29 cellular contexts compared by ENCODE assay signal in genomic region chr12:104707179-104707578, GRCh38.
A peak's percentile ranks its signal among the peaks of the same experiment; 100 is the strongest.
DNase-seq lines count a peak whose midpoint lies in the region; ATAC-seq and TF ChIP-seq lines count a peak whose summit lies in the region.
"Had no signal": no experiment of that assay in that cellular context is flagged by ENCODE, and none has a peak within 500 bp of the region (broad histone marks: within the 10 kb centered on the region; RNA-seq: fewer than 3 reads in every experiment).

No MANE protein-coding gene starts in this region.

- ATAC-seq in GM18519 (IDR thresholded peaks at IDR 0.05; ENCODE audit: low FRiP score, unreplicated experiment), result no peak
- no peak for ATAC-seq in left ventricle myocardium superior
- ATAC-seq: gastrocnemius medialis, left cardiac atrium, sciatic nerve had no signal

- peaks cover 60% of the 10 kb centered on the region for H3K4me1 Mint-ChIP-seq in activated T-cell treated with anti-CD3 and anti-CD28 coated beads, Interleukin-2, amount 50 U/mL, for 24 hours (ENCODE audit: low read depth)
- H3K4me1 Mint-ChIP-seq in HFFc6 (ENCODE audit: low read depth), result peaks cover 63% of the 10 kb centered on the region

- in situ Hi-C loops in brain microvascular endothelial cell (cut with HindIII; ENCODE audit: low pct_ligation_motif_present, low sequenced_read_pairs), result no loop called here

- TF ChIP-seq CTCF in HFFc6 (IDR thresholded peaks at IDR 0.05), result no peak
- TF ChIP-seq CTCF in brain microvascular endothelial cell (IDR thresholded peaks at IDR 0.05; ENCODE audit: low read depth, low read length, missing control alignments), result no peak
- no peak for TF ChIP-seq CTCF in neutrophil (IDR thresholded peaks at IDR 0.05)
- no peak for TF ChIP-seq CTCF in vagina (IDR thresholded peaks at IDR 0.05)

- H3K4me1 ChIP-seq in neutrophil (ENCODE audit: control insufficient read depth in 1 of 2, insufficient read depth in 1 of 2, low read depth in 1 of 2, low read length in 1 of 2), result no peaks in the 10 kb centered on the region
- H3K4me1 ChIP-seq in vagina, result peaks cover 21% of the 10 kb centered on the region
- H3K4me1 ChIP-seq: gastrocnemius medialis had no signal

- H3K27me3 ChIP-seq in brain microvascular endothelial cell (replicated peaks) (no peaks in the 10 kb centered on the region), neutrophil (no peaks in the 10 kb centered on the region), vagina (no peaks in the 10 kb centered on the region)
- H3K27me3 ChIP-seq: breast epithelium, esophagus muscularis mucosa, gastrocnemius medialis, hepatocyte, neural progenitor cell, thyroid gland had no signal

- H3K9me3 ChIP-seq in neutrophil (no peaks in the 10 kb centered on the region), vagina (no peaks in the 10 kb centered on the region)
- H3K9me3 ChIP-seq: breast epithelium, esophagus muscularis mucosa, gastrocnemius medialis, thyroid gland had no signal

- H3K27ac ChIP-seq in brain microvascular endothelial cell, result peak overlapping the region; percentile 5
- peak overlapping the region; percentile 4 for H3K27ac ChIP-seq in neutrophil
- no peak overlapping the region for H3K27ac ChIP-seq in vagina
- H3K27ac ChIP-seq: breast epithelium, esophagus muscularis mucosa, gastrocnemius medialis, hepatocyte, neural progenitor cell, thyroid gland had no signal

- H3K27me3 Mint-ChIP-seq in activated T-cell treated with anti-CD3 and anti-CD28 coated beads, Interleukin-2, amount 50 U/mL, for 24 hours, result no peaks in the 10 kb centered on the region
- peaks cover 6% of the 10 kb centered on the region for H3K27me3 Mint-ChIP-seq in HFFc6 (ENCODE audit: insufficient read depth)

- peak overlapping the region; percentile 58 for H3K27ac Mint-ChIP-seq in activated T-cell treated with anti-CD3 and anti-CD28 coated beads, Interleukin-2, amount 50 U/mL, for 24 hours
- H3K27ac Mint-ChIP-seq in HFFc6, result peak overlapping the region; percentile 22; the same call in 1 of the 2 replicates
- H3K27ac Mint-ChIP-seq: neural progenitor cell, progenitor cell of endocrine pancreas had no signal

- no peaks in the 10 kb centered on the region for H3K9me3 Mint-ChIP-seq in activated T-cell treated with anti-CD3 and anti-CD28 coated beads, Interleukin-2, amount 50 U/mL, for 24 hours
- no peaks in the 10 kb centered on the region for H3K9me3 Mint-ChIP-seq in HFFc6
- H3K9me3 Mint-ChIP-seq: H9, neural progenitor cell had no signal

- H3K4me3 ChIP-seq in brain microvascular endothelial cell (ENCODE audit: low read depth, low read length), result no peak overlapping the region
- no peak overlapping the region for H3K4me3 ChIP-seq in neutrophil (ENCODE audit: low read depth in 1 of 2, low read length in 1 of 2)
- no peak overlapping the region for H3K4me3 ChIP-seq in vagina
- H3K4me3 ChIP-seq: breast epithelium, esophagus muscularis mucosa, gastrocnemius medialis, hepatocyte, neural progenitor cell, thyroid gland had no signal

- no peak for DNase-seq in activated T-cell treated with anti-CD3 and anti-CD28 coated beads, Interleukin-2, amount 50 U/mL, for 24 hours
- no peak for DNase-seq in activated T-cell treated with anti-CD3 and anti-CD28 coated beads, Interleukin-2, amount 50 U/mL, for 1 hour
- no peak for DNase-seq in HFFc6
- DNase-seq in brain microvascular endothelial cell, result no peak
- DNase-seq in vagina (ENCODE audit: extremely low spot score in 2 of 2), result no peak
- no peak for DNase-seq in left ventricle myocardium superior
- DNase-seq: activated CD4-positive, alpha-beta T cell treated with anti-CD3 and anti-CD28 coated beads, Interleukin-2, amount 50 U/mL, for 4 hours; activated gamma-delta T cell treated with Interleukin-2 at 50 U/mL for 16 hours; AML-193; gastrocnemius medialis; H9; KBM-7; left cardiac atrium; mammary epithelial cell; NCI-H2029 treated with DMSO at 0.1 percent for 48 hours; NCI-H526 treated with DMSO at 0.1 percent for 48 hours; Right ventricle myocardium superior; stimulated activated CD4-positive, alpha-beta T cell treated with anti-CD3 and anti-CD28 coated beads, Interleukin-4, amount 100 ng/mL, for 4 hours; stimulated activated naive CD4-positive, alpha-beta T cell; SW 1271; thyroid gland had no signal

- H3K36me3 Mint-ChIP-seq in activated T-cell treated with anti-CD3 and anti-CD28 coated beads, Interleukin-2, amount 50 U/mL, for 24 hours (ENCODE audit: low read depth), result peaks cover 10% of the 10 kb centered on the region
- H3K36me3 Mint-ChIP-seq in HFFc6 (ENCODE audit: low read depth), result no peaks in the 10 kb centered on the region
- H3K36me3 Mint-ChIP-seq: neural progenitor cell had no signal

- intact Hi-C loops in vagina (cut with DNase I), result no loop called here
- intact Hi-C loops in left ventricle myocardium superior (cut with micrococcal nuclease), result no loop called here

- no peak overlapping the region for H3K4me3 Mint-ChIP-seq in activated T-cell treated with anti-CD3 and anti-CD28 coated beads, Interleukin-2, amount 50 U/mL, for 24 hours
- H3K4me3 Mint-ChIP-seq in HFFc6, result peak overlapping the region; percentile 30; the same call in 1 of the 2 replicates
- H3K4me3 Mint-ChIP-seq: H9, neural progenitor cell had no signal

- no peak for TF ChIP-seq POLR2A in vagina (IDR thresholded peaks at IDR 0.05)

- H3K36me3 ChIP-seq in brain microvascular endothelial cell (replicated peaks), result peaks cover 4% of the 10 kb centered on the region
- H3K36me3 ChIP-seq in neutrophil, result peaks cover 16% of the 10 kb centered on the region
- H3K36me3 ChIP-seq in vagina, result no peaks in the 10 kb centered on the region
- H3K36me3 ChIP-seq: breast epithelium, esophagus muscularis mucosa, gastrocnemius medialis, neural progenitor cell, thyroid gland had no signal
